In genomic region chr10:61628199-61628874, GRCh38 we compare ENCODE assay signal across 16 cellular contexts. TPM values are rescaled to one million over a fixed set of nuclear protein-coding genes. Genes with fewer than 3 reads are reported as not detected.
DNase-seq lines count a peak whose midpoint lies in the region; ATAC-seq, FAIRE-seq and TF ChIP-seq lines count a peak whose summit lies in the region.
"Had no signal": no experiment of that assay in that cellular context is flagged by ENCODE, and none has a peak within 500 bp of the region (broad histone marks: within the 10 kb centered on the region; RNA-seq: fewer than 3 reads in every experiment).

No MANE protein-coding gene starts in this region.

- peak; percentile 50 for FAIRE-seq in H54 (lab: Jason Lieb, UNC)

- H3K27me3 Mint-ChIP-seq in CD14-positive monocyte (ENCODE audit: low read depth in 3 of 3), result peaks cover 0 to 3% (median 2%) of the 10 kb centered on the region in 3 donors

- H2AFZ ChIP-seq in hepatocyte, result no peak overlapping the region

- TF ChIP-seq POLR2A in H54 (IDR thresholded peaks at IDR 0.05; ENCODE audit: low read depth, low read length), result no peak
- no peak for TF ChIP-seq POLR2A in suprapubic skin (IDR thresholded peaks at IDR 0.05)

- no peak for ATAC-seq in aorta (ENCODE audit: low FRiP score)
- ATAC-seq: activated CD4-positive, alpha-beta T cell treated with anti-CD3 and anti-CD28 coated beads for 36 hours; stimulated activated naive B cell treated with anti-CD40 and anti-IgM and Interleukin-4, amounts not matched to agents 10 μg/mL and 1 μg/mL and 100 μg/mL, for 72 hours had no signal

- H3K27ac ChIP-seq in brain microvascular endothelial cell, result peak overlapping the region; percentile 70
- H3K27ac ChIP-seq in hepatocyte, result peak overlapping the region; percentile 67
- H3K27ac ChIP-seq in suprapubic skin, result peak overlapping the region; percentile 52
- H3K27ac ChIP-seq in RWPE1, result no peak overlapping the region
- no peak overlapping the region for H3K27ac ChIP-seq in aorta (ENCODE audit: low read depth in 1 of 2, low read length in 2 of 2)

- H3K4me3 Mint-ChIP-seq in CD14-positive monocyte, result no peak overlapping the region
- H3K4me3 Mint-ChIP-seq: activated CD4-positive, alpha-beta T cell treated with anti-CD3 and anti-CD28 coated beads for 36 hours; CD4-positive, alpha-beta T cell; stimulated activated naive B cell treated with anti-CD40 and anti-IgM and Interleukin-4, amounts not matched to agents 10 μg/mL and 1 μg/mL and 100 μg/mL, for 72 hours had no signal

- H3K36me3 ChIP-seq in brain microvascular endothelial cell (replicated peaks) (no peaks in the 10 kb centered on the region), hepatocyte (replicated peaks; ENCODE audit: insufficient read depth, low read depth) (no peaks in the 10 kb centered on the region), suprapubic skin (no peaks in the 10 kb centered on the region), aorta (ENCODE audit: control insufficient read depth in 1 of 2, insufficient read depth in 2 of 2, low read length in 1 of 2) (no peaks in the 10 kb centered on the region)
- H3K36me3 ChIP-seq: ascending aorta had no signal

- no peak overlapping the region for H3K27ac Mint-ChIP-seq in CD14-positive monocyte
- H3K27ac Mint-ChIP-seq: activated CD4-positive, alpha-beta T cell treated with anti-CD3 and anti-CD28 coated beads for 36 hours; CD4-positive, alpha-beta T cell; stimulated activated naive B cell treated with anti-CD40 and anti-IgM and Interleukin-4, amounts not matched to agents 10 μg/mL and 1 μg/mL and 100 μg/mL, for 72 hours had no signal

- no peaks in the 10 kb centered on the region for H3K79me2 ChIP-seq in hepatocyte

- in situ Hi-C loops in brain microvascular endothelial cell (cut with HindIII; ENCODE audit: low pct_ligation_motif_present, low sequenced_read_pairs), result no loop called here

- DNase-seq in H54 (ENCODE audit: insufficient read length, low spot score), result no peak
- DNase-seq in brain microvascular endothelial cell, result no peak
- no peak for DNase-seq in hepatocyte (ENCODE audit: low spot score)
- no peak for DNase-seq in suprapubic skin (ENCODE audit: low spot score in 2 of 2)
- no peak for DNase-seq in CD14-positive monocyte (ENCODE audit: low spot score)
- DNase-seq in RWPE1 (ENCODE audit: low spot score), result no peak
- no peak for DNase-seq in aorta
- DNase-seq in C1 segment of cervical spinal cord (lab: John Stamatoyannopoulos, UW), result no peak
- DNase-seq: activated CD4-positive, alpha-beta T cell treated with anti-CD3 and anti-CD28 coated beads for 36 hours; CD4-positive, alpha-beta T cell; NCI-H1105; stimulated activated CD4-positive, alpha-beta T cell treated with anti-CD3 and anti-CD28 coated beads, Interleukin-4, amount 100 ng/mL, for 24 hours; stimulated activated naive B cell treated with anti-CD40 and anti-IgM and Interleukin-4, amounts not matched to agents 10 μg/mL and 1 μg/mL and 100 μg/mL, for 72 hours had no signal

- POLR2A ChIA-PET in RWPE1 (lab: Yijun Ruan, JAX; ENCODE audit: low non-redundant PET), result no interaction called here

- H3K4me1 ChIP-seq in hepatocyte (ENCODE audit: insufficient read depth) (peaks cover 5% of the 10 kb centered on the region), suprapubic skin (peaks cover 20% of the 10 kb centered on the region), aorta (ENCODE audit: control insufficient read depth in 1 of 2, insufficient read depth in 2 of 2, low read length in 2 of 2) (peaks cover 0 to 4% of the 10 kb centered on the region in 2 donors)

- no peaks in the 10 kb centered on the region for H3K36me3 Mint-ChIP-seq in CD14-positive monocyte
- H3K36me3 Mint-ChIP-seq: stimulated activated naive B cell treated with anti-CD40 and anti-IgM and Interleukin-4, amounts not matched to agents 10 μg/mL and 1 μg/mL and 100 μg/mL, for 72 hours had no signal

- peaks cover 0 to 2% (median 0%) of the 10 kb centered on the region in 7 donors for H3K9me3 Mint-ChIP-seq in CD14-positive monocyte
- H3K9me3 Mint-ChIP-seq: CD4-positive, alpha-beta T cell; stimulated activated naive B cell treated with anti-CD40 and anti-IgM and Interleukin-4, amounts not matched to agents 10 μg/mL and 1 μg/mL and 100 μg/mL, for 72 hours had no signal

- H3K9me3 ChIP-seq in hepatocyte (ENCODE audit: low read depth), result no peaks in the 10 kb centered on the region
- H3K9me3 ChIP-seq in suprapubic skin, result no peaks in the 10 kb centered on the region
- H3K9me3 ChIP-seq in aorta (ENCODE audit: control insufficient read depth, low read length), result no peaks in the 10 kb centered on the region
- H3K9me3 ChIP-seq: ascending aorta had no signal

- no peak for TF ChIP-seq EP300 in suprapubic skin (IDR thresholded peaks at IDR 0.05)

- no peaks in the 10 kb centered on the region for H3K9me2 ChIP-seq in hepatocyte (replicated peaks; ENCODE audit: insufficient read depth)

- H3K4me2 ChIP-seq in hepatocyte, result peak overlapping the region; percentile 15

- H4K20me1 ChIP-seq in hepatocyte (ENCODE audit: insufficient read depth, poor library complexity, severe bottlenecking), result no peaks in the 10 kb centered on the region

- CTCF ChIA-PET in RWPE1 (lab: Yijun Ruan, JAX), result no interaction called here

- no peak overlapping the region for H3K4me3 ChIP-seq in brain microvascular endothelial cell (ENCODE audit: low read depth, low read length)
- H3K4me3 ChIP-seq in hepatocyte, result no peak overlapping the region
- no peak overlapping the region for H3K4me3 ChIP-seq in suprapubic skin
- H3K4me3 ChIP-seq in aorta (ENCODE audit: low read length in 2 of 2), result no peak overlapping the region
- H3K4me3 ChIP-seq: ascending aorta had no signal

- H3K4me1 Mint-ChIP-seq in CD14-positive monocyte, result no peaks in the 10 kb centered on the region
- H3K4me1 Mint-ChIP-seq: activated CD4-positive, alpha-beta T cell treated with anti-CD3 and anti-CD28 coated beads for 36 hours; stimulated activated naive B cell treated with anti-CD40 and anti-IgM and Interleukin-4, amounts not matched to agents 10 μg/mL and 1 μg/mL and 100 μg/mL, for 72 hours had no signal

- 54% methylated on average over 2 of the region's 2 CpGs for WGBS in hepatocyte (ENCODE audit: low lambda C conversion rate, missing lambda C conversion rate)
- WGBS in suprapubic skin, result 35% methylated on average over 2 of the region's 2 CpGs
- 4% methylated on average over 2 of the region's 2 CpGs for WGBS in aorta, 2 donors

- TF ChIP-seq CTCF in brain microvascular endothelial cell (IDR thresholded peaks at IDR 0.05; ENCODE audit: low read depth, low read length, missing control alignments) (no peak), hepatocyte (IDR thresholded peaks at IDR 0.05; ENCODE audit: poor library complexity) (no peak), suprapubic skin (IDR thresholded peaks at IDR 0.05) (no peak), CD14-positive monocyte (IDR thresholded peaks at IDR 0.05) (no peak), RWPE1 (conservative IDR thresholded peaks at IDR 0.05; ENCODE audit: low read depth) (no peak)

- intact Hi-C loops in CD14-positive monocyte (cut with micrococcal nuclease) (no loop called here), aorta (cut with DNase I) (no loop called here)

- H3K27me3 ChIP-seq in brain microvascular endothelial cell (replicated peaks) (no peaks in the 10 kb centered on the region), hepatocyte (no peaks in the 10 kb centered on the region), suprapubic skin (no peaks in the 10 kb centered on the region), aorta (ENCODE audit: control insufficient read depth in 1 of 2, insufficient read depth in 2 of 2, low read length in 1 of 2) (no peaks in the 10 kb centered on the region)
- H3K27me3 ChIP-seq: ascending aorta had no signal

RNA-seq across cellular contexts. Expression of gene CABCOCO1, which starts 34.4 kb away (rescaled TPM):
- total RNA-seq in hepatocyte (0.36 and 1.6 TPM in 2 replicates), suprapubic skin (not detected), aorta (under 1 TPM in 1 of 2 donors, not detected in 1; 0.26 TPM)
- polyA plus RNA-seq in hepatocyte (0.33 and 1.4 TPM in 2 replicates), CD14-positive monocyte (not detected), aorta (10 to 100 TPM in 1 of 2 donors, 1 to 10 TPM in 1; 2.4 to 11.1 TPM)
- total RNA-seq: activated CD4-positive, alpha-beta T cell treated with anti-CD3 and anti-CD28 coated beads for 36 hours; ascending aorta; CD4-positive, alpha-beta T cell; OCI-LY7; T-helper 1 cell treated with Interleukin-12 subunit alpha and Interleukin-12 subunit beta and Interleukin-4 antibody, amounts not matched to agents 30 ng/mL and 1 ng/mL, for 36 hours had no signal

Comparison
In these comparisons a context has a peak if more than half of its experiments do, and no peak if none do; other contexts are left out.
1. H3K27ac ChIP-seq: peak in brain microvascular endothelial cell (single experiment), hepatocyte (single experiment) and suprapubic skin (single experiment); none in RWPE1 (single experiment) and aorta (0 of 2).